ENCODE assay signal across 1 cellular context in the genomic region with DNA sequence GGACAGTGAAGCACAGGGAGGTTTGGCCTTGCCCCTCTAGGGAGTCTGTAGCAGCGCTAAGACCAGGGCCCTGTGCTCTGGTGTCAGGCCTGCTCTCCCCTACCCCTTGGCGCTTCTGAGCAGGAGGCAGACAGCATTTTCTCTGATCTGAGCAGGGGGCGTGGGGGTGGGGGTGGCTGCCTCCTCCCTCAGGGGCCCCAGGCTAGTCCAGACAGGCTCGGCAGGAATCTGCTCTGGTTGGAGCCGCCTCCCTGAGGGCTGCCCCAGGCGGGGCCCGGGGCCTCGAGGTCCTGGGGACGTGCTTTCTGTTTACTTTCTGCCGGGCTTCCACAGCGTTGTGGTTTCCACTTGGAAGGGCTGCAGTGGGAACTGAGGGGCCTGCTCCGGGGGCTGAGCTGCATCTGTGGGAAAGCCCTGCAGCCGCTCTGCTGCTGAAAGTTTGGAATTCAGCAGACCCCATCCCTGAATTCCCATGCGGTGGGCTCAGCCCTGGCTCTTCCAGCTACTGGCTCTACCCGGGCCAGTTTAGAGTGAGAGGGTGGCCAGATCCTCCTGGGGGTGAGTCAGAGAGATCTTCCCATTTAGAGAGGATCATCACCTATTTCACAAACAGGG.
A peak's percentile ranks its signal among the peaks of the same experiment; 100 is the strongest.
TF ChIP-seq lines count a peak whose summit lies in the region.

No MANE protein-coding gene starts in this region.

TF ChIP-seq in H1, 55 proteins besides CTCF, POLR2A, EP300 and RAD21:
- TF ChIP-seq RBBP5 (IDR thresholded peaks at IDR 0.05; ENCODE audit: borderline replicate concordance, low read depth, low read length) (0 out of 2 replicates have a peak, but pooled peaks have one; percentile 2), CEBPB (IDR thresholded peaks at IDR 0.05; ENCODE audit: low read depth, low read length) (no peak)
